In genomic region chr13:18992791-18993190, GRCh38 we compare ENCODE assay signal across 21 cellular contexts.
DNase-seq lines count a peak whose midpoint lies in the region; ATAC-seq, FAIRE-seq and TF ChIP-seq lines count a peak whose summit lies in the region.
"Had no signal": no experiment of that assay in that cellular context is flagged by ENCODE, and none has a peak within 500 bp of the region (broad histone marks: within the 10 kb centered on the region; RNA-seq: fewer than 3 reads in every experiment).

No MANE protein-coding gene starts in this region.

- no peaks in the 10 kb centered on the region for H3K4me1 Mint-ChIP-seq in activated naive CD8-positive, alpha-beta T cell treated with anti-CD3 and anti-CD28 coated beads for 36 hours
- H3K4me1 Mint-ChIP-seq: GM23338, IgD-negative memory B cell had no signal

- peaks cover 2% of the 10 kb centered on the region for H3K9me3 Mint-ChIP-seq in activated naive CD8-positive, alpha-beta T cell treated with anti-CD3 and anti-CD28 coated beads for 36 hours
- H3K9me3 Mint-ChIP-seq: CD4-positive, alpha-beta T cell had no signal

- intact Hi-C loops in Right ventricle myocardium inferior (cut with DNase I) (no loop called here), heart left ventricle (cut with DNase I) (no loop called here), adrenal gland (cut with DNase I) (no loop called here), pancreas (cut with DNase I) (no loop called here)

- H3K27ac Mint-ChIP-seq in activated naive CD8-positive, alpha-beta T cell treated with anti-CD3 and anti-CD28 coated beads for 36 hours: no peak overlapping the region
- H3K27ac Mint-ChIP-seq: CD4-positive, alpha-beta T cell; GM23338; HFFc6; IgD-negative memory B cell had no signal

- H3K4me3 Mint-ChIP-seq in activated naive CD8-positive, alpha-beta T cell treated with anti-CD3 and anti-CD28 coated beads for 36 hours: no peak overlapping the region
- H3K4me3 Mint-ChIP-seq: CD4-positive, alpha-beta T cell; GM23338; HFFc6; IgD-negative memory B cell had no signal

- H3K4me3 ChIP-seq in heart left ventricle: no peak overlapping the region
- H3K4me3 ChIP-seq in adrenal gland: no peak overlapping the region
- no peak overlapping the region for H3K4me3 ChIP-seq in pancreas
- H3K4me3 ChIP-seq: GM23338 had no signal

- H3K4me1 ChIP-seq in heart left ventricle (peaks cover 0 to 13% (median 0%) of the 10 kb centered on the region in 12 donors), adrenal gland (replicated peaks in 1 of 2) (no peaks in the 10 kb centered on the region), pancreas (peaks cover 0 to 22% (median 11%) of the 10 kb centered on the region in 3 donors)
- H3K4me1 ChIP-seq: BE2C, Caco-2 had no signal

- no peak overlapping the region for H3K27ac ChIP-seq in heart left ventricle
- no peak overlapping the region for H3K27ac ChIP-seq in adrenal gland
- H3K27ac ChIP-seq in pancreas: peak overlapping the region in 1 of 4 donors; percentile 67

- no peak for TF ChIP-seq CTCF in heart left ventricle (IDR thresholded peaks at IDR 0.05)
- no peak for TF ChIP-seq CTCF in adrenal gland (IDR thresholded peaks at IDR 0.05)
- no peak for TF ChIP-seq CTCF in pancreas (IDR thresholded peaks at IDR 0.05)
- TF ChIP-seq CTCF in omental fat pad (IDR thresholded peaks at IDR 0.05): no peak

- TF ChIP-seq POLR2A in heart left ventricle (IDR thresholded peaks at IDR 0.05): no peak
- TF ChIP-seq POLR2A in adrenal gland (IDR thresholded peaks at IDR 0.05): no peak

- WGBS in heart left ventricle, 4 donors: 27 to 66% (median 38%) methylated on average over 1 of the region's 1 CpG
- WGBS in adrenal gland, 4 donors: 29 to 44% (median 39%) methylated on average over 1 of the region's 1 CpG
- 31 to 44% methylated on average over 1 of the region's 1 CpG for WGBS in pancreas, 2 donors

- H3K9me3 ChIP-seq in heart left ventricle: peaks cover 0 to 71% (median 11%) of the 10 kb centered on the region in 12 donors
- H3K9me3 ChIP-seq in adrenal gland (replicated peaks in 1 of 3): no peaks in the 10 kb centered on the region
- no peaks in the 10 kb centered on the region for H3K9me3 ChIP-seq in pancreas
- H3K9me3 ChIP-seq: BE2C had no signal

- no peaks in the 10 kb centered on the region for H3K27me3 ChIP-seq in heart left ventricle
- no peaks in the 10 kb centered on the region for H3K27me3 ChIP-seq in adrenal gland
- no peaks in the 10 kb centered on the region for H3K27me3 ChIP-seq in pancreas
- H3K27me3 ChIP-seq: BE2C had no signal

- no peak for FAIRE-seq in pancreas (lab: Jason Lieb, UNC)
- FAIRE-seq: D721Med, HTR-8/SVneo had no signal

- DNase-seq in Right ventricle myocardium inferior (ENCODE audit: missing footprints): no peak
- DNase-seq in heart left ventricle: no peak
- DNase-seq in adrenal gland: peak; percentile 21 to 60 (median 36)
- DNase-seq in pancreas: peak; percentile 68 to 88 (median 87)
- DNase-seq in omental fat pad (ENCODE audit: low spot score): no peak
- no peak for DNase-seq in activated naive CD8-positive, alpha-beta T cell treated with anti-CD3 and anti-CD28 coated beads for 36 hours
- DNase-seq in NOMO-1 treated with dmso at 0.1 percent for 144 hours (lab: John Stamatoyannopoulos, UW; ENCODE audit: unreplicated experiment): no peak
- DNase-seq: BE2C; C1 segment of cervical spinal cord; Caco-2; CD4-positive, alpha-beta T cell; DMS79 treated with DMSO at 0.1 percent for 48 hours; GF-D8; H7; HFFc6 had no signal

- H3K36me3 ChIP-seq in heart left ventricle (no peaks in the 10 kb centered on the region), adrenal gland (replicated peaks in 1 of 2) (no peaks in the 10 kb centered on the region), pancreas (no peaks in the 10 kb centered on the region)
- H3K36me3 ChIP-seq: BE2C had no signal

- peak; percentile 16 for ATAC-seq in Right ventricle myocardium inferior
- ATAC-seq in heart left ventricle: no peak
- ATAC-seq in pancreas: peak; percentile 69 to 80 (median 76)
- ATAC-seq in omental fat pad (ENCODE audit: low FRiP score): no peak
- no peak for ATAC-seq in HG03442 (IDR thresholded peaks at IDR 0.05; ENCODE audit: unreplicated experiment)
- ATAC-seq: GM23338, HCT116 had no signal

- H3K36me3 Mint-ChIP-seq in activated naive CD8-positive, alpha-beta T cell treated with anti-CD3 and anti-CD28 coated beads for 36 hours: no peaks in the 10 kb centered on the region
- H3K36me3 Mint-ChIP-seq: IgD-negative memory B cell had no signal

- no peaks in the 10 kb centered on the region for H3K27me3 Mint-ChIP-seq in activated naive CD8-positive, alpha-beta T cell treated with anti-CD3 and anti-CD28 coated beads for 36 hours
- H3K27me3 Mint-ChIP-seq: CD4-positive, alpha-beta T cell; IgD-negative memory B cell had no signal

Comparison
In these comparisons a context has a peak if more than half of its experiments do, and no peak if none do; other contexts are left out.
1. ATAC-seq: peak in Right ventricle myocardium inferior (single experiment) and pancreas (4 of 4); none in heart left ventricle (0 of 4), omental fat pad (single experiment) and HG03442 (single experiment).
2. DNase-seq: peak in adrenal gland (7 of 7) and pancreas (6 of 6); none in Right ventricle myocardium inferior (single experiment), heart left ventricle (0 of 5), omental fat pad (single experiment), activated naive CD8-positive, alpha-beta T cell treated with anti-CD3 and anti-CD28 coated beads for 36 hours (single experiment) and NOMO-1 treated with dmso at 0.1 percent for 144 hours (single experiment).